In the genomic region with DNA sequence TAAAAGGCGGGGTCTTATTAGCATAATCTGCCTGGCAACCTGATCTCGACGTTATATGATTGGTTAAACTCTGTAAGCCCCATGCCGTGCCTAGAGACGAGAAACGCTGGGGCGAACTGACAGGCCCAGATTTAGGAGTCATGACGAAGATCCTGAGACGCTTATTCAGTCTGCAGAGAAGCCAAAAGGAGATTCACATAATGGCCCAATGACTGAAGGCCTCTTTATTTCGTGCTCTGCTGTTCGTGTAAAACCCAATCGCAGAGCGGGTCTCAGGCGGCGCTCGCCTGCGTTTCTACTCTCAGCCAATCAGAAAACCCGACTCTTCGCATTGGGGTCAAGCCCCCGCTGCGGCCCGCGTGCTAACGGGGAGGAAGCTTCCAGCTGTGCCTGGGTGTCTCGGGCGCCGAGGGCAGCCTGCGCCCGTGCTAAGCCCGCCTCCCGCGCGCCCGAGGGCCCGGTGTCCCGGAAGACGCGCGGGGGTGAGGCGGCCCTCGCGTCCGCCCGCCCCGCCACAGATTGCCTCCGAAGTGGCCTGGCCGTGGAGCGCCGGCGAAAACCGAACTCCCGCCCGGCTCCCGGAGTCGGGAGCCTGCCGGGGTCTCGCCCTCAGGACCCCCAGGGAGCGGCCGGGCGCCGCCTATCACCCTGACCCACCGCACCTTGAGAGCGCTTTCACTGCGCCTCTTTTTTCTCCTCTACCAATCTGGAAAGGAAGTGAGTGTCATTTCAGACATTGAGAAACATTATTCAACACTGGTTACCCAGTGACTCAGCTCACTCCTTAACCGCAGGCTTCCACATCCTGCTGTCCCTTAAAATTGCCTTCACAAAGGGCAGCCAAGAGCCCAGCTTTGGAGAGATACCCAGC, we compare ENCODE assay signal across 8 cellular contexts. TPM values are rescaled to one million over a fixed set of nuclear protein-coding genes. Genes with fewer than 3 reads are reported as not detected.
A peak's percentile ranks its signal among the peaks of the same experiment; 100 is the strongest.
DNase-seq lines count a peak whose midpoint lies in the region; ATAC-seq and TF ChIP-seq lines count a peak whose summit lies in the region.

No MANE protein-coding gene starts in this region.

- no peaks in the 10 kb centered on the region for H3K9me3 ChIP-seq in hepatocyte (ENCODE audit: low read depth)
- no peaks in the 10 kb centered on the region for H3K9me3 ChIP-seq in aorta (ENCODE audit: control insufficient read depth, low read length)

- H3K27ac ChIP-seq in hepatocyte: peak overlapping the region; percentile 99
- peak overlapping the region; percentile 99 for H3K27ac ChIP-seq in rectal smooth muscle tissue (ENCODE audit: low read depth, low read length)
- H3K27ac ChIP-seq in aorta (ENCODE audit: low read depth in 1 of 2, low read length in 2 of 2): peak overlapping the region; percentile 99

- WGBS in hepatocyte (ENCODE audit: low lambda C conversion rate, missing lambda C conversion rate): 2% methylated on average over 58 of the region's 65 CpGs
- WGBS in aorta, 2 donors: 0 to 1% methylated on average over 63 to 65 of the region's 65 CpGs

- H3K4me1 ChIP-seq in hepatocyte (ENCODE audit: insufficient read depth) (peaks cover 16% of the 10 kb centered on the region), rectal smooth muscle tissue (ENCODE audit: control insufficient read depth, insufficient read depth, low read length) (peaks cover 4% of the 10 kb centered on the region), aorta (ENCODE audit: control insufficient read depth in 1 of 2, insufficient read depth in 2 of 2, low read length in 2 of 2) (no peaks in the 10 kb centered on the region)

- H3K27me3 ChIP-seq in hepatocyte (no peaks in the 10 kb centered on the region), rectal smooth muscle tissue (ENCODE audit: control insufficient read depth, insufficient read depth, low read length) (no peaks in the 10 kb centered on the region), aorta (ENCODE audit: control insufficient read depth in 1 of 2, insufficient read depth in 2 of 2, low read length in 1 of 2) (no peaks in the 10 kb centered on the region)

- DNase-seq in NCI-H2029 treated with DMSO at 0.1 percent for 48 hours (lab: John Stamatoyannopoulos, UW): peak; percentile 99
- peak; percentile 82 for DNase-seq in T1000 (lab: John Stamatoyannopoulos, UW)
- peak; percentile 97 for DNase-seq in astrocyte of the hippocampus (ENCODE audit: low read depth, low spot score)
- DNase-seq in hepatocyte (ENCODE audit: low spot score): peak; percentile 96
- peak; percentile 96 to 97 for DNase-seq in aorta

- ATAC-seq in GM18511 (IDR thresholded peaks at IDR 0.05; ENCODE audit: unreplicated experiment) (peak; percentile 80), HG03025 (IDR thresholded peaks at IDR 0.05; ENCODE audit: low FRiP score, unreplicated experiment) (peak; percentile 80), aorta (ENCODE audit: low FRiP score) (peak; percentile 96)

- H3K4me2 ChIP-seq in hepatocyte: peak overlapping the region; percentile 80

- H3K79me2 ChIP-seq in hepatocyte: peaks cover 35% of the 10 kb centered on the region

- peak overlapping the region; percentile 84 for H3K9ac ChIP-seq in rectal smooth muscle tissue (ENCODE audit: low read length)

- intact Hi-C loops in aorta (cut with DNase I): loop anchor here (2.0 to 10.0 kb wide), 4 partner anchors 66 to 902 kb away; a partner anchor contains a TSS

- peak overlapping the region; percentile 39 for H3K4me3 ChIP-seq in hepatocyte
- H3K4me3 ChIP-seq in rectal smooth muscle tissue (ENCODE audit: low read length): peak overlapping the region; percentile 85
- peak overlapping the region; percentile 94 to 98 for H3K4me3 ChIP-seq in aorta (ENCODE audit: low read length in 2 of 2)

- H3K9me2 ChIP-seq in hepatocyte (replicated peaks; ENCODE audit: insufficient read depth): no peaks in the 10 kb centered on the region

- no peaks in the 10 kb centered on the region for H4K20me1 ChIP-seq in hepatocyte (ENCODE audit: insufficient read depth, poor library complexity, severe bottlenecking)

- TF ChIP-seq CTCF in hepatocyte (IDR thresholded peaks at IDR 0.05; ENCODE audit: poor library complexity): no peak

- peak overlapping the region; percentile 5 for H2AFZ ChIP-seq in hepatocyte

- no peaks in the 10 kb centered on the region for H3K36me3 ChIP-seq in hepatocyte (replicated peaks; ENCODE audit: insufficient read depth, low read depth)
- no peaks in the 10 kb centered on the region for H3K36me3 ChIP-seq in rectal smooth muscle tissue (ENCODE audit: control insufficient read depth, insufficient read depth, low read length)
- H3K36me3 ChIP-seq in aorta (ENCODE audit: control insufficient read depth in 1 of 2, insufficient read depth in 2 of 2, low read length in 1 of 2): no peaks in the 10 kb centered on the region

RNA-seq across cellular contexts. Expression of a gene that starts 0.4 kb away (rescaled TPM):
- total RNA-seq in hepatocyte (7.1 and 8.1 TPM in 2 replicates), aorta (10 to 100 TPM in 1 of 2 donors, 1 to 10 TPM in 1; 7.7 to 14.9 TPM)
- polyA plus RNA-seq in hepatocyte (3.8 and 4.6 TPM in 2 replicates), aorta (1 to 10 TPM; 1.5 to 2.4 TPM)

Comparison
In these comparisons a context has a peak if more than half of its experiments do, and no peak if none do; other contexts are left out.
1. Peak in every context shown above with its lines: DNase-seq, ATAC-seq, H3K4me3 ChIP-seq and H3K27ac ChIP-seq.
2. H3K4me3 ChIP-seq: peak in every context shown above with its lines; median percentile 96 in aorta; 85 in rectal smooth muscle tissue; 39 in hepatocyte.